Comparison of ENCODE assay signal across 1 cellular context in the genomic region with DNA sequence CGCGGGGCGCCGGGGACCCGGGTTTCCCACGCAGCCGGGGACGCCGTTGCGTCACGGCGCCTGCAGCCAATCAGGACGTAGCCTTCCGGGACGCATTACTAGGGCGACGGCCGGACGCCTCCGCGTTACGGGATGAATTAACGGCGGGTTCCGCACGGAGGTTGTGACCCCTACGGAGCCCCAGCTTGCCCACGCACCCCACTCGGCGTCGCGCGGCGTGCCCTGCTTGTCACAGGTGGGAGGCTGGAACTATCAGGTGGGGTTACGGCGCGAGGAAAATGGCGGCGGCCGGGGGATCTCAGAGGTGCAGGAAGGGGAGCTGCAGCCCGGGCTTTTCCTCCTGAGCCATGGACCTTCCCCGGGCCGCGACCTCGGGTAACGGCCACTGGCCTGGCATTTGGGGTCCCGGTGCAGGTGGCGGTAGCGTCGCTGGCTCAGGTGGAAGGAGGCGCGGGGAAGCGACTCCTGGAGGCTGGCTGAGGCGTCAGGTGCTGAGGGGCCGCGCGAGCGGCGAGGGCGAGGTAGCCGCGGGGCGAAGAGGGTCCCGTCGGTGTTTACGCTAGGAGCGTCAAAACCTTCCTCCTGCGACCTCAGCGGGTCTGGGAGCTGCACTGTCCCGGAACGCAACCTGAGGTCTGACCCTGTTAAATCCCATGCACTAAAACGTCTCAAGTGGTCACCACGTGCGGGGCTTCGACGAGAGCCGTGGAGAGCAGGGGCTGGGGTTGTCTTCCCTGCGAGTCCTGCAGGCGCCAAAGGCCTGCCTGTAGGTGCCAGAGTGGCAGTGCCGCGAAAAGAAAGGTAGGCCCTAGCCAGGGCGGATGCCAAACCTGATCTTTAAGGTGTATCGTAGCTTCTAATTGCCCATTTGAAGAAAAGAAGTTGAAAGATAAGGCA.
A peak's percentile ranks its signal among the peaks of the same experiment; 100 is the strongest.
TF ChIP-seq lines count a peak whose summit lies in the region.

A gene (plus strand): TSS at position 98 of the 897 bp plus-strand sequence. CDS start 78,345 bp downstream, outside the sequence.

TF ChIP-seq in K562, 482 proteins besides CTCF, POLR2A, EP300 and RAD21 (continued from another document and continues in another):
- no peak for TF ChIP-seq STAT5A (IDR thresholded peaks at IDR 0.05; ENCODE audit: borderline replicate concordance, low read length)
- TF ChIP-seq GTF2A2 (tag; IDR thresholded peaks at IDR 0.05): no peak
- peak; percentile 73; the same call in 1 of the 2 replicates for TF ChIP-seq DIDO1 (tag; IDR thresholded peaks at IDR 0.05; ENCODE audit: low read depth)
- TF ChIP-seq, protein P1, sequence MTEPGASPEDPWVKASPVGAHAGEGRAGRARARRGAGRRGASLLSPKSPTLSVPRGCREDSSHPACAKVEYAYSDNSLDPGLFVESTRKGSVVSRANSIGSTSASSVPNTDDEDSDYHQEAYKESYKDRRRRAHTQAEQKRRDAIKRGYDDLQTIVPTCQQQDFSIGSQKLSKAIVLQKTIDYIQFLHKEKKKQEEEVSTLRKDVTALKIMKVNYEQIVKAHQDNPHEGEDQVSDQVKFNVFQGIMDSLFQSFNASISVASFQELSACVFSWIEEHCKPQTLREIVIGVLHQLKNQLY (CRISPR knock-in tag; conservative IDR thresholded peaks at IDR 0.05): peak in 1 of 2 experiments; percentile 95; a peak in 2 of 4 replicates
- peak; percentile 50 for TF ChIP-seq ASH1L (IDR thresholded peaks at IDR 0.05; ENCODE audit: borderline replicate concordance, low read depth, partially characterized antibody)
- TF ChIP-seq, protein P2, sequence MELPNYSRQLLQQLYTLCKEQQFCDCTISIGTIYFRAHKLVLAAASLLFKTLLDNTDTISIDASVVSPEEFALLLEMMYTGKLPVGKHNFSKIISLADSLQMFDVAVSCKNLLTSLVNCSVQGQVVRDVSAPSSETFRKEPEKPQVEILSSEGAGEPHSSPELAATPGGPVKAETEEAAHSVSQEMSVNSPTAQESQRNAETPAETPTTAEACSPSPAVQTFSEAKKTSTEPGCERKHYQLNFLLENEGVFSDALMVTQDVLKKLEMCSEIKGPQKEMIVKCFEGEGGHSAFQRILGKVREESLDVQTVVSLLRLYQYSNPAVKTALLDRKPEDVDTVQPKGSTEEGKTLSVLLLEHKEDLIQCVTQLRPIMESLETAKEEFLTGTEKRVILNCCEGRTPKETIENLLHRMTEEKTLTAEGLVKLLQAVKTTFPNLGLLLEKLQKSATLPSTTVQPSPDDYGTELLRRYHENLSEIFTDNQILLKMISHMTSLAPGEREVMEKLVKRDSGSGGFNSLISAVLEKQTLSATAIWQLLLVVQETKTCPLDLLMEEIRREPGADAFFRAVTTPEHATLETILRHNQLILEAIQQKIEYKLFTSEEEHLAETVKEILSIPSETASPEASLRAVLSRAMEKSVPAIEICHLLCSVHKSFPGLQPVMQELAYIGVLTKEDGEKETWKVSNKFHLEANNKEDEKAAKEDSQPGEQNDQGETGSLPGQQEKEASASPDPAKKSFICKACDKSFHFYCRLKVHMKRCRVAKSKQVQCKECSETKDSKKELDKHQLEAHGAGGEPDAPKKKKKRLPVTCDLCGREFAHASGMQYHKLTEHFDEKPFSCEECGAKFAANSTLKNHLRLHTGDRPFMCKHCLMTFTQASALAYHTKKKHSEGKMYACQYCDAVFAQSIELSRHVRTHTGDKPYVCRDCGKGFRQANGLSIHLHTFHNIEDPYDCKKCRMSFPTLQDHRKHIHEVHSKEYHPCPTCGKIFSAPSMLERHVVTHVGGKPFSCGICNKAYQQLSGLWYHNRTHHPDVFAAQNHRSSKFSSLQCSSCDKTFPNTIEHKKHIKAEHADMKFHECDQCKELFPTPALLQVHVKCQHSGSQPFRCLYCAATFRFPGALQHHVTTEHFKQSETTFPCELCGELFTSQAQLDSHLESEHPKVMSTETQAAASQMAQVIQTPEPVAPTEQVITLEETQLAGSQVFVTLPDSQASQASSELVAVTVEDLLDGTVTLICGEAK (IDR thresholded peaks at IDR 0.05): no peak
- TF ChIP-seq, protein P2 (CRISPR knock-in tag; IDR thresholded peaks at IDR 0.05): 0 out of 2 replicates have a peak, but pooled peaks have one; percentile 44
- no peak for TF ChIP-seq TCF7L2 (IDR thresholded peaks at IDR 0.05; ENCODE audit: low read depth, low read length)
- no peak for TF ChIP-seq PRMT5 (CRISPR knock-in tag; IDR thresholded peaks at IDR 0.05)
- TF ChIP-seq ETV1 (tag; conservative IDR thresholded peaks at IDR 0.05; ENCODE audit: low read depth): no peak
- TF ChIP-seq, protein P3, sequence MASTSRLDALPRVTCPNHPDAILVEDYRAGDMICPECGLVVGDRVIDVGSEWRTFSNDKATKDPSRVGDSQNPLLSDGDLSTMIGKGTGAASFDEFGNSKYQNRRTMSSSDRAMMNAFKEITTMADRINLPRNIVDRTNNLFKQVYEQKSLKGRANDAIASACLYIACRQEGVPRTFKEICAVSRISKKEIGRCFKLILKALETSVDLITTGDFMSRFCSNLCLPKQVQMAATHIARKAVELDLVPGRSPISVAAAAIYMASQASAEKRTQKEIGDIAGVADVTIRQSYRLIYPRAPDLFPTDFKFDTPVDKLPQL (IDR thresholded peaks at IDR 0.05; ENCODE audit: extremely low read depth, insufficient read length): no peak
- TF ChIP-seq ZNF282 (CRISPR knock-in tag; IDR thresholded peaks at IDR 0.05): no peak
- TF ChIP-seq SRSF3 (IDR thresholded peaks at IDR 0.05; ENCODE audit: insufficient read depth, low read length): 0 out of 2 replicates have a peak, but pooled peaks have one; percentile 45
- no peak for TF ChIP-seq NONO (IDR thresholded peaks at IDR 0.05; ENCODE audit: low read depth in 2 of 2, low read length in 1 of 2)
- TF ChIP-seq ZNF263 (CRISPR knock-in tag; IDR thresholded peaks at IDR 0.05; ENCODE audit: borderline replicate concordance): no peak; the same call in 1 of the 2 replicates
- peak; percentile 86 to 88 for TF ChIP-seq NRF1 (conservative IDR thresholded peaks at IDR 0.05 in 1 of 2, IDR thresholded peaks at IDR 0.05 in 1 of 2)
- TF ChIP-seq, protein P4, sequence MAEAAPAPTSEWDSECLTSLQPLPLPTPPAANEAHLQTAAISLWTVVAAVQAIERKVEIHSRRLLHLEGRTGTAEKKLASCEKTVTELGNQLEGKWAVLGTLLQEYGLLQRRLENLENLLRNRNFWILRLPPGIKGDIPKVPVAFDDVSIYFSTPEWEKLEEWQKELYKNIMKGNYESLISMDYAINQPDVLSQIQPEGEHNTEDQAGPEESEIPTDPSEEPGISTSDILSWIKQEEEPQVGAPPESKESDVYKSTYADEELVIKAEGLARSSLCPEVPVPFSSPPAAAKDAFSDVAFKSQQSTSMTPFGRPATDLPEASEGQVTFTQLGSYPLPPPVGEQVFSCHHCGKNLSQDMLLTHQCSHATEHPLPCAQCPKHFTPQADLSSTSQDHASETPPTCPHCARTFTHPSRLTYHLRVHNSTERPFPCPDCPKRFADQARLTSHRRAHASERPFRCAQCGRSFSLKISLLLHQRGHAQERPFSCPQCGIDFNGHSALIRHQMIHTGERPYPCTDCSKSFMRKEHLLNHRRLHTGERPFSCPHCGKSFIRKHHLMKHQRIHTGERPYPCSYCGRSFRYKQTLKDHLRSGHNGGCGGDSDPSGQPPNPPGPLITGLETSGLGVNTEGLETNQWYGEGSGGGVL (CRISPR knock-in tag; IDR thresholded peaks at IDR 0.05): no peak
- TF ChIP-seq XRCC3 (IDR thresholded peaks at IDR 0.05): no peak
- TF ChIP-seq COPS2 (conservative IDR thresholded peaks at IDR 0.05): no peak
- TF ChIP-seq BRD9 (IDR thresholded peaks at IDR 0.05; ENCODE audit: low read depth, partially characterized antibody): no peak
- TF ChIP-seq JUN (IDR thresholded peaks at IDR 0.05; ENCODE audit: borderline replicate concordance, low read depth, low read length): no peak
- TF ChIP-seq JUN (CRISPR knock-in tag; IDR thresholded peaks at IDR 0.05; ENCODE audit: borderline replicate concordance): peak; percentile 82; the same call in 1 of the 2 replicates
- TF ChIP-seq, protein P5, sequence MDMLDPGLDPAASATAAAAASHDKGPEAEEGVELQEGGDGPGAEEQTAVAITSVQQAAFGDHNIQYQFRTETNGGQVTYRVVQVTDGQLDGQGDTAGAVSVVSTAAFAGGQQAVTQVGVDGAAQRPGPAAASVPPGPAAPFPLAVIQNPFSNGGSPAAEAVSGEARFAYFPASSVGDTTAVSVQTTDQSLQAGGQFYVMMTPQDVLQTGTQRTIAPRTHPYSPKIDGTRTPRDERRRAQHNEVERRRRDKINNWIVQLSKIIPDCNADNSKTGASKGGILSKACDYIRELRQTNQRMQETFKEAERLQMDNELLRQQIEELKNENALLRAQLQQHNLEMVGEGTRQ (CRISPR knock-in tag; IDR thresholded peaks at IDR 0.05): no peak
- TF ChIP-seq, protein P6, sequence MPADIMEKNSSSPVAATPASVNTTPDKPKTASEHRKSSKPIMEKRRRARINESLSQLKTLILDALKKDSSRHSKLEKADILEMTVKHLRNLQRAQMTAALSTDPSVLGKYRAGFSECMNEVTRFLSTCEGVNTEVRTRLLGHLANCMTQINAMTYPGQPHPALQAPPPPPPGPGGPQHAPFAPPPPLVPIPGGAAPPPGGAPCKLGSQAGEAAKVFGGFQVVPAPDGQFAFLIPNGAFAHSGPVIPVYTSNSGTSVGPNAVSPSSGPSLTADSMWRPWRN (IDR thresholded peaks at IDR 0.05; ENCODE audit: low read depth): no peak
- TF ChIP-seq MAFK (IDR thresholded peaks at IDR 0.05; ENCODE audit: low read length): no peak
- peak; percentile 78 to 94 (median 87) for TF ChIP-seq YY1 (IDR thresholded peaks at IDR 0.05; ENCODE audit: borderline replicate concordance in 1 of 3, control insufficient read depth in 1 of 3, extremely low read depth in 1 of 3, insufficient read depth in 3 of 3, insufficient read length in 1 of 3, insufficient replicate concordance in 2 of 3, low read depth in 1 of 3, low read length in 2 of 3)
- no peak for TF ChIP-seq FOXJ3 (CRISPR knock-in tag; IDR thresholded peaks at IDR 0.05)
- TF ChIP-seq SIN3A (IDR thresholded peaks at IDR 0.05; ENCODE audit: borderline replicate concordance in 2 of 2, control insufficient read depth in 1 of 2, low read depth in 2 of 2, low read length in 2 of 2): no peak
- TF ChIP-seq, protein P7, sequence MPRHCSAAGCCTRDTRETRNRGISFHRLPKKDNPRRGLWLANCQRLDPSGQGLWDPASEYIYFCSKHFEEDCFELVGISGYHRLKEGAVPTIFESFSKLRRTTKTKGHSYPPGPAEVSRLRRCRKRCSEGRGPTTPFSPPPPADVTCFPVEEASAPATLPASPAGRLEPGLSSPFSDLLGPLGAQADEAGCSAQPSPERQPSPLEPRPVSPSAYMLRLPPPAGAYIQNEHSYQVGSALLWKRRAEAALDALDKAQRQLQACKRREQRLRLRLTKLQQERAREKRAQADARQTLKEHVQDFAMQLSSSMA (CRISPR knock-in tag; IDR thresholded peaks at IDR 0.05): no peak
- peak; percentile 33; the same call in 1 of the 2 replicates for TF ChIP-seq CHD2 (IDR thresholded peaks at IDR 0.05; ENCODE audit: low read depth, low read length)
- TF ChIP-seq, protein P8, sequence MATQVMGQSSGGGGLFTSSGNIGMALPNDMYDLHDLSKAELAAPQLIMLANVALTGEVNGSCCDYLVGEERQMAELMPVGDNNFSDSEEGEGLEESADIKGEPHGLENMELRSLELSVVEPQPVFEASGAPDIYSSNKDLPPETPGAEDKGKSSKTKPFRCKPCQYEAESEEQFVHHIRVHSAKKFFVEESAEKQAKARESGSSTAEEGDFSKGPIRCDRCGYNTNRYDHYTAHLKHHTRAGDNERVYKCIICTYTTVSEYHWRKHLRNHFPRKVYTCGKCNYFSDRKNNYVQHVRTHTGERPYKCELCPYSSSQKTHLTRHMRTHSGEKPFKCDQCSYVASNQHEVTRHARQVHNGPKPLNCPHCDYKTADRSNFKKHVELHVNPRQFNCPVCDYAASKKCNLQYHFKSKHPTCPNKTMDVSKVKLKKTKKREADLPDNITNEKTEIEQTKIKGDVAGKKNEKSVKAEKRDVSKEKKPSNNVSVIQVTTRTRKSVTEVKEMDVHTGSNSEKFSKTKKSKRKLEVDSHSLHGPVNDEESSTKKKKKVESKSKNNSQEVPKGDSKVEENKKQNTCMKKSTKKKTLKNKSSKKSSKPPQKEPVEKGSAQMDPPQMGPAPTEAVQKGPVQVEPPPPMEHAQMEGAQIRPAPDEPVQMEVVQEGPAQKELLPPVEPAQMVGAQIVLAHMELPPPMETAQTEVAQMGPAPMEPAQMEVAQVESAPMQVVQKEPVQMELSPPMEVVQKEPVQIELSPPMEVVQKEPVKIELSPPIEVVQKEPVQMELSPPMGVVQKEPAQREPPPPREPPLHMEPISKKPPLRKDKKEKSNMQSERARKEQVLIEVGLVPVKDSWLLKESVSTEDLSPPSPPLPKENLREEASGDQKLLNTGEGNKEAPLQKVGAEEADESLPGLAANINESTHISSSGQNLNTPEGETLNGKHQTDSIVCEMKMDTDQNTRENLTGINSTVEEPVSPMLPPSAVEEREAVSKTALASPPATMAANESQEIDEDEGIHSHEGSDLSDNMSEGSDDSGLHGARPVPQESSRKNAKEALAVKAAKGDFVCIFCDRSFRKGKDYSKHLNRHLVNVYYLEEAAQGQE (CRISPR knock-in tag; IDR thresholded peaks at IDR 0.05; ENCODE audit: low read depth): 0 out of 2 replicates have a peak, but pooled peaks have one; percentile 49
- TF ChIP-seq PURB (CRISPR knock-in tag; IDR thresholded peaks at IDR 0.05; ENCODE audit: low read depth): no peak
